In the genomic region with DNA sequence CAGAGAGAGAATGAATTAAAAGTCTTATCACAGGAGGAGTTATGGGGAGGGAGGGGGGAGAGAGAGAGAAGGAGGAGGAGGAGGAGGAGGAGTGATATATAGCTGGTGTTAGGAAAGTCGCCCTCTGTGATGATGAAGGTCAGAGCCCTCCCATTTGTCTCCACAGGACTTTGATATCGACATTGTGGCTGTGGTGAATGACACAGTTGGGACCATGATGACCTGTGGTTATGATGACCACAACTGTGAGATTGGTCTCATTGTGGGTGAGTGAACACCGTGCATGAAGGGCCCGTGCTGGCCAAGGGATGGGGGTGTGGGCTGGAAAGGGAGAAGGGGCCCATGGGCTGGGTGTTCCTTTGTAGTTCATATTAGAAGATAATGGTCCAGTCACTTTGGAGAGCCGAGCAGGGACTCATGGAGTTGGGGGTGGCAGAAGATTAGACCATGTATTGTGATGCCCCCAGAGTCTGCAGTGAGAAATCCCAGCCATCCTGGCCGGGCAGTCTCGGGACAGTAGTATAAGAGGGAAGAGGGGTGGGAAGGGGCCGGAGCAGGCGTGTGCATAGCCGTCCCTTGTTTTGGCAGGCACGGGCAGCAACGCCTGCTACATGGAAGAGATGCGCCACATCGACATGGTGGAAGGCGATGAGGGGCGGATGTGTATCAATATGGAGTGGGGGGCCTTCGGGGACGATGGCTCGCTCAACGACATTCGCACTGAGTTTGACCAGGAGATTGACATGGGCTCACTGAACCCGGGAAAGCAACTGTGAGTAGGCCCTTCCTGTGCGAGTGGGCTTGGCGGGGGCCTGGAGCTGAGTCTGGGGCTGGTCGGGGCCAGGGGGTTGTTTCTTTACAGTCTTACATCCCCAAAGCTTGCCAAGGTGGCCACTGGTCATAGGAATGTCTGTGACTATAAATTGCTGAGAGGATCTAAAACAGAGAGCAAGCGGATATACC, we compare ENCODE assay signal across 22 cellular contexts. TPM values are rescaled to one million over a fixed set of nuclear protein-coding genes. Genes with fewer than 3 reads are reported as not detected.
A peak's percentile ranks its signal among the peaks of the same experiment; 100 is the strongest.
DNase-seq lines count a peak whose midpoint lies in the region; ATAC-seq and TF ChIP-seq lines count a peak whose summit lies in the region.
"Had no signal": no experiment of that assay in that cellular context is flagged by ENCODE, and none has a peak within 500 bp of the region (broad histone marks: within the 10 kb centered on the region; RNA-seq: fewer than 3 reads in every experiment).

No MANE protein-coding gene starts in this region.

- intact Hi-C loops in lower lobe of right lung (cut with DNase I) (loop anchor here (5.0 kb wide), 1 partner anchor 162 kb away; no protein-coding TSS in a partner anchor), spleen (cut with DNase I; ENCODE audit: low total_unique reads) (no loop called here)
- intact Hi-C loops in activated CD8-positive, alpha-beta T cell treated with anti-CD3 and anti-CD28 coated beads for 36 hours (cut with micrococcal nuclease), result no loop called here

- H3K4me1 ChIP-seq in GM23338 (ENCODE audit: insufficient read depth) (no peaks in the 10 kb centered on the region; the same call in 1 of the 2 replicates), lower lobe of right lung (peaks cover 40% of the 10 kb centered on the region), spleen (peaks cover 4 to 41% (median 19%) of the 10 kb centered on the region in 6 donors)
- H3K4me1 ChIP-seq: BE2C had no signal

- H3K36me3 ChIP-seq in GM23338 (ENCODE audit: insufficient read depth) (peaks cover 28% of the 10 kb centered on the region), lower lobe of right lung (peaks cover 24% of the 10 kb centered on the region), spleen (peaks cover 0 to 60% (median 13%) of the 10 kb centered on the region in 6 donors)
- H3K36me3 ChIP-seq: right lobe of liver had no signal

- H4K20me1 ChIP-seq in GM23338 (replicated peaks; ENCODE audit: insufficient read depth), result peaks cover 15% of the 10 kb centered on the region

- H3K27me3 ChIP-seq in GM23338 (ENCODE audit: insufficient read depth) (no peaks in the 10 kb centered on the region), lower lobe of right lung (ENCODE audit: low read depth) (no peaks in the 10 kb centered on the region), spleen (replicated peaks in 1 of 7) (no peaks in the 10 kb centered on the region)
- H3K27me3 ChIP-seq: BE2C, heart left ventricle, right lobe of liver had no signal

- POLR2A ChIA-PET in RWPE1 (lab: Yijun Ruan, JAX; ENCODE audit: low non-redundant PET), result no interaction called here
- POLR2A ChIA-PET in activated CD8-positive, alpha-beta T cell treated with anti-CD3 and anti-CD28 coated beads for 36 hours (lab: Charles Lee), result interaction anchor here (0.8 kb wide), 1 partner anchor 162 kb away, joined by 4 read pairs; no protein-coding TSS in a partner anchor

- H3F3A ChIP-seq in GM23338 (replicated peaks; ENCODE audit: low read depth), result no peaks in the 10 kb centered on the region

- H3K9me3 ChIP-seq in lower lobe of right lung, result no peaks in the 10 kb centered on the region
- no peaks in the 10 kb centered on the region for H3K9me3 ChIP-seq in spleen
- H3K9me3 ChIP-seq: BE2C, heart left ventricle, right lobe of liver had no signal

- H3K79me2 ChIP-seq in GM23338 (replicated peaks; ENCODE audit: insufficient read depth), result peaks cover 29% of the 10 kb centered on the region

- no peak for TF ChIP-seq POLR2A in spleen (IDR thresholded peaks at IDR 0.05)

- H3K4me3 ChIP-seq in GM23338, result no peak overlapping the region
- no peak overlapping the region for H3K4me3 ChIP-seq in lower lobe of right lung
- H3K4me3 ChIP-seq in spleen, result peak overlapping the region in 1 of 8 donors; percentile 32
- H3K4me3 ChIP-seq: heart left ventricle, right lobe of liver had no signal

- H3K27ac ChIP-seq in GM23338 (ENCODE audit: low read depth) (no peak overlapping the region), RWPE1 (peak overlapping the region; percentile 88), lower lobe of right lung (peak overlapping the region; percentile 42), spleen (peak overlapping the region in 7 of 8 donors; percentile 24 to 90 (median 84))

- peaks cover 5% of the 10 kb centered on the region for H3K27me3 Mint-ChIP-seq in GM23338 (ENCODE audit: insufficient read depth, low read depth, poor library complexity)
- no peaks in the 10 kb centered on the region for H3K27me3 Mint-ChIP-seq in activated CD8-positive, alpha-beta T cell treated with anti-CD3 and anti-CD28 coated beads for 36 hours

- WGBS in spleen, 5 donors, result 92 to 96% (median 93%) methylated on average over 26 of the region's 26 CpGs

- peak overlapping the region; percentile 4 for H3K27ac Mint-ChIP-seq in GM23338
- no peak overlapping the region for H3K27ac Mint-ChIP-seq in activated CD8-positive, alpha-beta T cell treated with anti-CD3 and anti-CD28 coated beads for 36 hours

- no peaks in the 10 kb centered on the region for H3K9me3 Mint-ChIP-seq in GM23338
- H3K9me3 Mint-ChIP-seq in activated CD8-positive, alpha-beta T cell treated with anti-CD3 and anti-CD28 coated beads for 36 hours, result no peaks in the 10 kb centered on the region

- H3K4me2 ChIP-seq in GM23338, result no peak overlapping the region

- H3K9me2 ChIP-seq in GM23338 (ENCODE audit: insufficient read depth), result no peaks in the 10 kb centered on the region

- no peak overlapping the region; the same call in 2 of the 3 replicates for H3K4me3 Mint-ChIP-seq in GM23338
- H3K4me3 Mint-ChIP-seq in activated CD8-positive, alpha-beta T cell treated with anti-CD3 and anti-CD28 coated beads for 36 hours, result no peak overlapping the region

- TF ChIP-seq CTCF in GM23338 (conservative IDR thresholded peaks at IDR 0.05; ENCODE audit: low read depth in 2 of 2), result no peak
- TF ChIP-seq CTCF in RWPE1 (conservative IDR thresholded peaks at IDR 0.05; ENCODE audit: low read depth), result no peak
- no peak for TF ChIP-seq CTCF in lower lobe of right lung (IDR thresholded peaks at IDR 0.05)
- TF ChIP-seq CTCF in spleen (IDR thresholded peaks at IDR 0.05 in 8 of 11, conservative IDR thresholded peaks at IDR 0.05 in 3 of 11), result no peak
- no peak for TF ChIP-seq CTCF in activated CD8-positive, alpha-beta T cell treated with anti-CD3 and anti-CD28 coated beads for 36 hours (IDR thresholded peaks at IDR 0.05)

- no peak overlapping the region for H2AFZ ChIP-seq in GM23338

- ATAC-seq in GM23338, result no peak
- ATAC-seq in lower lobe of right lung, result no peak
- ATAC-seq in activated CD8-positive, alpha-beta T cell treated with anti-CD3 and anti-CD28 coated beads for 36 hours, result no peak
- ATAC-seq in HG02610 (IDR thresholded peaks at IDR 0.05; ENCODE audit: unreplicated experiment), result no peak

- H3K4me1 Mint-ChIP-seq in GM23338, result peaks cover 15% of the 10 kb centered on the region
- no peaks in the 10 kb centered on the region for H3K4me1 Mint-ChIP-seq in activated CD8-positive, alpha-beta T cell treated with anti-CD3 and anti-CD28 coated beads for 36 hours (ENCODE audit: low read depth)

- CTCF ChIA-PET in RWPE1 (lab: Yijun Ruan, JAX), result interaction anchor here (0.5 to 1.1 kb wide), 5 partner anchors 16 to 234 kb away, joined by 3 to 4 read pairs (median 3); no protein-coding TSS in a partner anchor
- CTCF ChIA-PET in activated CD8-positive, alpha-beta T cell treated with anti-CD3 and anti-CD28 coated beads for 36 hours (lab: Charles Lee), result interaction anchor here (1.5 to 4.2 kb wide), 4 partner anchors 38 to 183 kb away, joined by 3 to 65 read pairs (median 16); partner anchors contain the start of gene HK2

- DNase-seq in GM23338 (ENCODE audit: low spot score) (no peak), RWPE1 (ENCODE audit: low spot score) (no peak), lower lobe of right lung (no peak), spleen (no peak), A172 (ENCODE audit: low spot score) (no peak)
- DNase-seq in activated CD8-positive, alpha-beta T cell treated with anti-CD3 and anti-CD28 coated beads for 36 hours, result no peak
- DNase-seq: activated CD4-positive, CD25-positive, alpha-beta regulatory T cell; activated naive CD4-positive, alpha-beta T cell; BE2C; caudate nucleus; DMS 273 treated with DMSO at 0.1 percent for 48 hours; effector CD4-positive, alpha-beta T cell; GDM1; GOT3; KG1; NCI-H1092; NCI-H2081; NCI-H510A treated with DMSO at 0.1 percent for 48 hours; occipital lobe had no signal

- H3K36me3 Mint-ChIP-seq in GM23338 (ENCODE audit: low read depth), result peaks cover 88% of the 10 kb centered on the region
- H3K36me3 Mint-ChIP-seq in activated CD8-positive, alpha-beta T cell treated with anti-CD3 and anti-CD28 coated beads for 36 hours (ENCODE audit: low read depth), result peaks cover 68% of the 10 kb centered on the region

TF ChIP-seq in GM23338, 12 proteins besides CTCF, POLR2A, EP300 and RAD21:
- TF ChIP-seq JUNB (IDR thresholded peaks at IDR 0.05; ENCODE audit: unreplicated experiment), result no peak

RNA-seq across cellular contexts. Expression of gene HK2, which starts 40.0 kb away (rescaled TPM):
- total RNA-seq in GM23338 (2014; rRNA removed; shearing (Covaris generic)), result 54.7 and 56.0 TPM in 2 replicates
- polyA plus RNA-seq in GM23338 (2016; fragmentation: Nextera tagmentation; extraction: Ambion mirVana) (23.2 and 24.3 TPM in 2 replicates), spleen (1 to 10 TPM; 4.8 to 8.1 (median 4.9) TPM)
- total RNA-seq in lower lobe of right lung (86.7 TPM), spleen (10 to 100 TPM; 15.3 to 67.8 (median 17.3) TPM)
- total RNA-seq in activated CD8-positive, alpha-beta T cell treated with anti-CD3 and anti-CD28 coated beads for 36 hours, result 100 to 1,000 TPM; 121 to 124 TPM
- 0.09 and 1.0 TPM in 2 replicates for total RNA-seq in A172 (2014; rRNA removed; shearing (Covaris generic))
